Comparison of ENCODE assay signal across 9 cellular contexts in genomic region chr11:114196994-114197702, GRCh38.
DNase-seq lines count a peak whose midpoint lies in the region; TF ChIP-seq lines count a peak whose summit lies in the region.
"Had no signal": no experiment of that assay in that cellular context is flagged by ENCODE, and none has a peak within 500 bp of the region (broad histone marks: within the 10 kb centered on the region; RNA-seq: fewer than 3 reads in every experiment).

No MANE protein-coding gene starts in this region.

- H3K27ac ChIP-seq in adrenal gland, result peak overlapping the region; percentile 79 to 95 (median 92)
- H3K27ac ChIP-seq: SJCRH30 had no signal

- no peak for TF ChIP-seq CTCF in adrenal gland (IDR thresholded peaks at IDR 0.05)

- 49 to 63% (median 58%) methylated on average over 7 of the region's 7 CpGs for WGBS in adrenal gland, 4 donors

- H3K4me3 ChIP-seq in adrenal gland, result peak overlapping the region in 1 of 4 donors; percentile 5
- H3K4me3 ChIP-seq: SJCRH30 had no signal

- DNase-seq in Ammon's horn (ENCODE audit: low spot score), result peak; percentile 73
- peak in 1 of 7 donors; percentile 39 for DNase-seq in adrenal gland
- DNase-seq in iris pigment epithelial cell (ENCODE audit: low read depth), result peak; percentile 34
- peak; percentile 70 for DNase-seq in putamen (ENCODE audit: low spot score)
- no peak for DNase-seq in T1000 (lab: John Stamatoyannopoulos, UW)
- DNase-seq in kidney tubule cell (ENCODE audit: low spot score), result no peak
- no peak for DNase-seq in OCI-M1 (lab: John Stamatoyannopoulos, UW)
- DNase-seq in NCI-H146 (lab: John Stamatoyannopoulos, UW), result no peak

- TF ChIP-seq POLR2A in adrenal gland (IDR thresholded peaks at IDR 0.05), result no peak

- H3K27me3 ChIP-seq in adrenal gland, result no peaks in the 10 kb centered on the region
- H3K27me3 ChIP-seq: SJCRH30 had no signal

- no peaks in the 10 kb centered on the region for H3K36me3 ChIP-seq in adrenal gland (replicated peaks in 1 of 2)
- H3K36me3 ChIP-seq: SJCRH30 had no signal

- H3K9me3 ChIP-seq in adrenal gland (replicated peaks in 1 of 3), result no peaks in the 10 kb centered on the region
- H3K9me3 ChIP-seq: SJCRH30 had no signal

- peaks cover 59 to 77% of the 10 kb centered on the region in 2 donors for H3K4me1 ChIP-seq in adrenal gland (replicated peaks in 1 of 2)
- H3K4me1 ChIP-seq: SJCRH30 had no signal

- intact Hi-C loops in adrenal gland (cut with DNase I), result no loop called here

Comparison
In these comparisons a context has a peak if more than half of its experiments do, and no peak if none do; other contexts are left out.
1. DNase-seq: peak in Ammon's horn (single experiment), iris pigment epithelial cell (single experiment) and putamen (single experiment); none in T1000 (single experiment), kidney tubule cell (single experiment), OCI-M1 (single experiment) and NCI-H146 (single experiment).